ENCODE assay signal across 8 cellular contexts in the genomic region with DNA sequence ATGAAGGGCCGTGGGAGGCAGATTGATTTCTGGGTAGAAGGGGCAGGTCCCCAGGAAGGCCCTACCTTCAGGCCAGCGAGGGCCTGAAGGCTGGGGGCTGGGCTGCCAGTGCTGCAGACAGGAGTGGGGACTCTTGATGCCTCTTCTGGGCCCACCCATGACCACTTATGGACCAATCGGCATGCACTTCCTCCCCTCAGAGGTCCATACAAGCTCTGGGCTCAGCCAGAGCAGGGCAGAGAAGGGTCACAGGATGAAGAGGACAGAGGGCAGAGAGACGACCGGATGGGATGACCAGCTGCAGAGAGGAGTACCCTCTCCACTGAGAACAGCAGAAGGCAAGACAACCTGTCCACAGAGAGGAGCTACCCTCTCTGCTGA.
DNase-seq lines count a peak whose midpoint lies in the region; ATAC-seq and TF ChIP-seq lines count a peak whose summit lies in the region.

No MANE protein-coding gene starts in this region.

- no peak for TF ChIP-seq POLR2A in esophagus squamous epithelium (IDR thresholded peaks at IDR 0.05)

- H3K9me3 ChIP-seq in HEK293 (ENCODE audit: control insufficient read depth, insufficient read depth, low read depth, low read length), result no peaks in the 10 kb centered on the region
- peaks cover 6% of the 10 kb centered on the region; the same call in 1 of the 2 replicates for H3K9me3 ChIP-seq in OCI-LY3 (ENCODE audit: insufficient read depth, low read length)
- H3K9me3 ChIP-seq in esophagus squamous epithelium, result peaks cover 0 to 9% (median 9%) of the 10 kb centered on the region in 3 donors

- intact Hi-C loops in esophagus squamous epithelium (cut with DNase I) (loop anchor here (5.0 kb wide), 1 partner anchor 284 kb away; no protein-coding TSS in a partner anchor), sciatic nerve (cut with DNase I) (no loop called here)

- H3K4me3 ChIP-seq in HEK293 (ENCODE audit: low read depth, low read length) (no peak overlapping the region), OCI-LY3 (ENCODE audit: low read length) (peak overlapping the region; percentile 81), esophagus squamous epithelium (peak overlapping the region; percentile 10 to 60 (median 32))

- no peaks in the 10 kb centered on the region for H4K20me1 ChIP-seq in OCI-LY3 (ENCODE audit: insufficient read depth, low read length)

- no peaks in the 10 kb centered on the region for H3K79me2 ChIP-seq in OCI-LY3 (ENCODE audit: low read length)

- CTCF ChIA-PET in HEK293 (lab: Yijun Ruan, JAX), result interaction anchor here (0.7 to 2.4 kb wide), 27 partner anchors 8 to 534 kb away, joined by 3 to 15 read pairs (median 4); no protein-coding TSS in a partner anchor

- no CpG with 5 or more reads among the region's 5 CpGs for WGBS in esophagus squamous epithelium, 2 donors

- H3K27ac ChIP-seq in HEK293 (ENCODE audit: extremely low read depth, low read depth, low read length) (no peak overlapping the region), OCI-LY3 (ENCODE audit: low read length) (no peak overlapping the region), esophagus squamous epithelium (peak overlapping the region in 2 of 4 donors; percentile 49 to 50)

- H3K4me1 ChIP-seq in HEK293 (ENCODE audit: control insufficient read depth, insufficient read depth, low read length) (no peaks in the 10 kb centered on the region), OCI-LY3 (ENCODE audit: low read length) (peaks cover 6% of the 10 kb centered on the region; the same call in 1 of the 2 replicates), esophagus squamous epithelium (peaks cover 9 to 27% (median 13%) of the 10 kb centered on the region in 3 donors)

- H3K27me3 ChIP-seq in OCI-LY3 (ENCODE audit: low read depth, low read length), result no peaks in the 10 kb centered on the region
- H3K27me3 ChIP-seq in esophagus squamous epithelium, result no peaks in the 10 kb centered on the region

- TF ChIP-seq CTCF in GM13976 (IDR thresholded peaks at IDR 0.05; ENCODE audit: borderline replicate concordance, control extremely low read depth, extremely low read depth, insufficient read depth, missing control alignments) (no peak), HEK293 (tag by site-specific recombination; IDR thresholded peaks at IDR 0.05) (no peak), OCI-LY3 (IDR thresholded peaks at IDR 0.05; ENCODE audit: low read depth, low read length) (no peak), esophagus squamous epithelium (IDR thresholded peaks at IDR 0.05) (no peak)

- peak overlapping the region; percentile 89 for H2AFZ ChIP-seq in OCI-LY3 (ENCODE audit: low read depth, low read length)

- POLR2A ChIA-PET in HEK293 (lab: Yijun Ruan, JAX), result interaction anchor here (0.9 to 1.1 kb wide), 2 partner anchors 113 kb away, joined by 3 to 4 read pairs; no protein-coding TSS in a partner anchor

- peak; percentile 34 for ATAC-seq in sciatic nerve

- H3K4me2 ChIP-seq in OCI-LY3 (ENCODE audit: low read length), result peak overlapping the region; percentile 87

- DNase-seq in GM13976 (ENCODE audit: low spot score), result peak; percentile 59
- DNase-seq in esophagus squamous epithelium (lab: John Stamatoyannopoulos, UW), result no peak
- no peak for DNase-seq in sciatic nerve (ENCODE audit: low spot score)
- no peak for DNase-seq in epidermal melanocyte (ENCODE audit: insufficient read length, low spot score)
- DNase-seq in NCI-H2227 (lab: John Stamatoyannopoulos, UW; ENCODE audit: unreplicated experiment), result no peak
- no peak for DNase-seq in NCI-H1092 (lab: John Stamatoyannopoulos, UW)

- H3K36me3 ChIP-seq in HEK293 (ENCODE audit: control insufficient read depth in 2 of 2, insufficient read depth in 1 of 2, low read length in 2 of 2), result no peaks in the 10 kb centered on the region
- H3K36me3 ChIP-seq in OCI-LY3 (replicated peaks; ENCODE audit: low read depth, low read length), result no peaks in the 10 kb centered on the region
- H3K36me3 ChIP-seq in esophagus squamous epithelium, result no peaks in the 10 kb centered on the region

- H3K9ac ChIP-seq in OCI-LY3 (ENCODE audit: low read length), result peak overlapping the region; percentile 49; the same call in 1 of the 2 replicates

- in situ Hi-C loops in GM13976 (cut with MboI; ENCODE audit: low sequenced_read_pairs, unreplicated experiment), result no loop called here

TF ChIP-seq in HEK293, 187 proteins besides CTCF, POLR2A, EP300 and RAD21:
- TF ChIP-seq ZFHX2 (tag by site-specific recombination; conservative IDR thresholded peaks at IDR 0.05) (no peak), SP2 (tag by site-specific recombination; IDR thresholded peaks at IDR 0.05) (0 out of 2 replicates have a peak, but pooled peaks have one; percentile 9)
TF ChIP-seq in HEK293: peak in this region for 1.
